Comparison of ENCODE assay signal across 9 cellular contexts in the genomic region with DNA sequence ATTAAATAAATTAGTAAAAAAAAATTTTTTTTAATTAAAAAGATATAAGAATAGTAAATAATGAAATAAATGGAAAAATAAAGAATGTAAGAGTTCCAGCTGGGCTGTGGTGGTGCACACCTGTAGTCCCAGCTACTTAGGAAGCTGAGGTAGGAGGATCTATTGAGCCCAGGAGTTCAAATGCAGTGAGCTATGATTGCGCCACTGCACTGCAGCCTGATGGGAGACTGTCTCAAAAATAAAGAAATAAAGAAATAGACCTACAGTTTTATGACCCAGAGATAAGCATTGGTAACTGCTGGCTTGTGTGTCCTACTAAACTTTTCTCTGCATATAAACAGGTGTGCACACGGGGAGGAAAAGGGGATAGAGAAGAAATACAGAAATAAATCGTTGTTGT. TPM values are rescaled to one million over a fixed set of nuclear protein-coding genes. Genes with fewer than 3 reads are reported as not detected.
A peak's percentile ranks its signal among the peaks of the same experiment; 100 is the strongest.
DNase-seq lines count a peak whose midpoint lies in the region; FAIRE-seq and TF ChIP-seq lines count a peak whose summit lies in the region.
"Had no signal": no experiment of that assay in that cellular context is flagged by ENCODE, and none has a peak within 500 bp of the region (broad histone marks: within the 10 kb centered on the region; RNA-seq: fewer than 3 reads in every experiment).

No MANE protein-coding gene starts in this region.

- no TSS peak for BruUV-seq in endothelial cell of umbilical vein (replicated peaks; lab: Mats Ljungman, UMichigan)

- dilution Hi-C loops in endothelial cell of umbilical vein (cut with MboI; ENCODE audit: extremely low pct_ligation_motif_present, low sequenced_read_pairs) = no loop called here

- no peak overlapping the region for H2AFZ ChIP-seq in endothelial cell of umbilical vein (ENCODE audit: low read depth, low read length)

- WGBS in prostate gland = 52% methylated on average over 3 of the region's 3 CpGs

- H3K27me3 ChIP-seq in GM06990 (replicated peaks; ENCODE audit: control insufficient read depth, insufficient read depth, low read length) (no peaks in the 10 kb centered on the region), endothelial cell of umbilical vein (ENCODE audit: control insufficient read depth in 2 of 2, insufficient read depth in 2 of 2, low read length in 2 of 2) (peaks cover 0 to 2% of the 10 kb centered on the region in 2 experiments), prostate gland (replicated peaks; ENCODE audit: insufficient read depth) (no peaks in the 10 kb centered on the region)

- H3K4me2 ChIP-seq in endothelial cell of umbilical vein (ENCODE audit: insufficient read depth, low read length) = peak overlapping the region; percentile 21

- H3K9me1 ChIP-seq in endothelial cell of umbilical vein (replicated peaks; ENCODE audit: control insufficient read depth, extremely low read depth, insufficient read depth, low read length) = no peaks in the 10 kb centered on the region

- H3K9me3 ChIP-seq in endothelial cell of umbilical vein (replicated peaks; ENCODE audit: control insufficient read depth, insufficient read depth, low read length) (no peaks in the 10 kb centered on the region), prostate gland (no peaks in the 10 kb centered on the region)

- CTCF ChIA-PET in endothelial cell of umbilical vein (lab: Charles Lee) = interaction anchor here (0.7 to 3.7 kb wide), 33 partner anchors 9 to 466 kb away, joined by 3 to 69 read pairs (median 4); partner anchors contain the start of genes CA7, CMTM2 and NAE1

- H3K4me1 ChIP-seq in endothelial cell of umbilical vein (ENCODE audit: control insufficient read depth, extremely low read depth, insufficient read depth, low read length) (peaks cover 12% of the 10 kb centered on the region), prostate gland (replicated peaks) (no peaks in the 10 kb centered on the region)

- H4K20me1 ChIP-seq in endothelial cell of umbilical vein (replicated peaks; ENCODE audit: control insufficient read depth, extremely low read depth, insufficient read depth, low read length) = no peaks in the 10 kb centered on the region

- intact Hi-C loops in endothelial cell of umbilical vein (cut with micrococcal nuclease) (no loop called here), prostate gland (cut with DNase I) (loop anchor here (2.0 to 5.0 kb wide), 2 partner anchors 40 to 144 kb away; partner anchors contain the start of gene NAE1)

- H3K9ac ChIP-seq in endothelial cell of umbilical vein (replicated peaks; ENCODE audit: extremely low read depth, insufficient read depth, low read length) = no peak overlapping the region

- TF ChIP-seq CTCF in GM06990 (IDR thresholded peaks at IDR 0.05; ENCODE audit: insufficient read depth, low read length, poor library complexity, severe bottlenecking) (no peak), endothelial cell of umbilical vein (IDR thresholded peaks at IDR 0.05; ENCODE audit: extremely low read depth in 1 of 2, insufficient read depth in 1 of 2, low read depth in 1 of 2, low read length in 2 of 2) (no peak), prostate gland (IDR thresholded peaks at IDR 0.05) (no peak)

- H3K27ac ChIP-seq in endothelial cell of umbilical vein (ENCODE audit: insufficient read depth, low read depth, low read length) = no peak overlapping the region
- peak overlapping the region in 1 of 2 donors; percentile 33 for H3K27ac ChIP-seq in prostate gland

- POLR2A ChIA-PET in endothelial cell of umbilical vein (lab: Charles Lee) = interaction anchor here (0.7 to 1.2 kb wide), 2 partner anchors 42 to 62 kb away, joined by 3 to 6 read pairs; partner anchors contain the start of genes CIAO2B and NAE1

- no peaks in the 10 kb centered on the region for H3K79me2 ChIP-seq in endothelial cell of umbilical vein (ENCODE audit: control insufficient read depth, insufficient read depth, low read length)

- H3K36me3 ChIP-seq in GM06990 (ENCODE audit: control insufficient read depth, insufficient read depth, low read length) (no peaks in the 10 kb centered on the region), endothelial cell of umbilical vein (ENCODE audit: control insufficient read depth in 2 of 2, extremely low read depth in 1 of 2, insufficient read depth in 2 of 2, low read length in 2 of 2) (no peaks in the 10 kb centered on the region), prostate gland (no peaks in the 10 kb centered on the region)

- peak overlapping the region; percentile 6; the same call in 1 of the 2 replicates for H3K4me3 ChIP-seq in GM06990 (replicated peaks; ENCODE audit: low read depth, low read length)
- H3K4me3 ChIP-seq in endothelial cell of umbilical vein (replicated peaks in 1 of 3; ENCODE audit: insufficient read depth in 1 of 3, low read depth in 1 of 3, low read length in 3 of 3) = no peak overlapping the region
- peak overlapping the region; percentile 20 to 22 for H3K4me3 ChIP-seq in prostate gland

- DNase-seq in GM06990 (ENCODE audit: extremely low read depth, insufficient read length) (no peak), OCI-M1 (lab: John Stamatoyannopoulos, UW) (peak; percentile 69), endothelial cell of umbilical vein (ENCODE audit: low read depth, low spot score) (no peak), prostate gland (ENCODE audit: low spot score) (no peak), NCI-H2227 treated with DMSO at 0.1 percent for 48 hours (lab: John Stamatoyannopoulos, UW) (no peak), DMS114 treated with DMSO at 0.1 percent for 48 hours (lab: John Stamatoyannopoulos, UW; ENCODE audit: unreplicated experiment) (no peak)
- DNase-seq in NK-92 treated with Interleukin-12 subunit alpha and Interleukin-12 subunit beta, amount 100 ng/mL, for 24 hours (lab: John Stamatoyannopoulos, UW) = no peak
- DNase-seq in activated CD4-positive, CD25-positive, alpha-beta regulatory T cell (lab: John Stamatoyannopoulos, UW) = no peak

- TF ChIP-seq POLR2A in endothelial cell of umbilical vein (IDR thresholded peaks at IDR 0.05; ENCODE audit: low read depth, low read length) = no peak
- no peak for TF ChIP-seq POLR2A in prostate gland (IDR thresholded peaks at IDR 0.05)

- no peak for FAIRE-seq in endothelial cell of umbilical vein (lab: Jason Lieb, UNC)

TF ChIP-seq in endothelial cell of umbilical vein, 7 proteins besides CTCF, POLR2A, EP300 and RAD21 (continues in another document):
- TF ChIP-seq FOS (IDR thresholded peaks at IDR 0.05; ENCODE audit: borderline replicate concordance, insufficient read depth, low read length) (no peak), POLR2AphosphoS5 (IDR thresholded peaks at IDR 0.05; ENCODE audit: insufficient read depth, low read depth, low read length) (no peak), MYC (IDR thresholded peaks at IDR 0.05; ENCODE audit: low read depth, low read length) (no peak), JUN (IDR thresholded peaks at IDR 0.05; ENCODE audit: borderline replicate concordance, insufficient read depth, insufficient read length, low read depth) (no peak)

RNA-seq across cellular contexts. Expression of gene PDP2, which starts 7.8 kb away (rescaled TPM):
- total RNA-seq in endothelial cell of umbilical vein (9.3 and 9.5 TPM in 2 replicates), prostate gland (10 to 100 TPM in 1 of 2 donors, 1 to 10 TPM in 1; 9.2 to 21.9 TPM)
- polyA plus RNA-seq in endothelial cell of umbilical vein = 4.1 and 4.4 TPM in 2 replicates
- polyA plus RNA-seq in endothelial cell of umbilical vein (2011; cell fraction: cytosol; rRNA removed) = 3.3 and 4.4 TPM in 2 replicates
- 4.3 and 4.4 TPM in 2 replicates for polyA plus RNA-seq in endothelial cell of umbilical vein (2011; cell fraction: nucleus; rRNA removed)
- 4.8 TPM in 2 replicates for polyA plus RNA-seq in endothelial cell of umbilical vein (2012)
- polyA minus RNA-seq in endothelial cell of umbilical vein = 18.1 and 34.6 TPM in 2 replicates
- 7.5 TPM for polyA minus RNA-seq in endothelial cell of umbilical vein (2011; cell fraction: cytosol; rRNA and poly(A)+ RNA removed)
- polyA minus RNA-seq in endothelial cell of umbilical vein (2011; cell fraction: nucleus; rRNA and poly(A)+ RNA removed) = 4.3 and 8.0 TPM in 2 replicates

RNA-seq across cellular contexts. Expression of gene CA7, which starts 28.3 kb away (rescaled TPM):
- total RNA-seq in endothelial cell of umbilical vein (not detected in 2 replicates), prostate gland (1 to 10 TPM in 1 of 2 donors, not detected in 1; 1.9 TPM)
- polyA plus RNA-seq in endothelial cell of umbilical vein = not detected in 2 replicates
- not detected in 2 replicates for polyA plus RNA-seq in endothelial cell of umbilical vein (2011; cell fraction: cytosol; rRNA removed)
- polyA plus RNA-seq in endothelial cell of umbilical vein (2011; cell fraction: nucleus; rRNA removed) = not detected in 2 replicates
- polyA plus RNA-seq in endothelial cell of umbilical vein (2012) = not detected in 2 replicates
- not detected in 2 replicates for polyA minus RNA-seq in endothelial cell of umbilical vein
- not detected for polyA minus RNA-seq in endothelial cell of umbilical vein (2011; cell fraction: cytosol; rRNA and poly(A)+ RNA removed)
- not detected in 2 replicates for polyA minus RNA-seq in endothelial cell of umbilical vein (2011; cell fraction: nucleus; rRNA and poly(A)+ RNA removed)
- total RNA-seq: dermis blood vessel endothelial cell had no signal

RNA-seq across cellular contexts. Expression of gene NAE1, which starts 41.7 kb away (rescaled TPM):
- 64.3 and 67.6 TPM in 2 replicates for total RNA-seq in endothelial cell of umbilical vein
- polyA plus RNA-seq in endothelial cell of umbilical vein = 18.2 and 23.6 TPM in 2 replicates
- 36.7 and 37.3 TPM in 2 replicates for polyA plus RNA-seq in endothelial cell of umbilical vein (2011; cell fraction: cytosol; rRNA removed)
- 49.1 and 74.3 TPM in 2 replicates for polyA plus RNA-seq in endothelial cell of umbilical vein (2011; cell fraction: nucleus; rRNA removed)
- polyA plus RNA-seq in endothelial cell of umbilical vein (2012) = 65.1 and 77.9 TPM in 2 replicates
- polyA minus RNA-seq in endothelial cell of umbilical vein = 14.4 and 19.3 TPM in 2 replicates
- 43.0 TPM for polyA minus RNA-seq in endothelial cell of umbilical vein (2011; cell fraction: cytosol; rRNA and poly(A)+ RNA removed)
- 23.0 and 33.2 TPM in 2 replicates for polyA minus RNA-seq in endothelial cell of umbilical vein (2011; cell fraction: nucleus; rRNA and poly(A)+ RNA removed)
- total RNA-seq in prostate gland = 10 to 100 TPM; 39.6 to 58.2 TPM

RNA-seq across cellular contexts. Expression of gene CDH16, which starts 46.2 kb away (rescaled TPM):
- total RNA-seq in endothelial cell of umbilical vein = not detected in 2 replicates
- not detected in 2 replicates for polyA plus RNA-seq in endothelial cell of umbilical vein
- polyA plus RNA-seq in endothelial cell of umbilical vein (2011; cell fraction: cytosol; rRNA removed) = not detected in 2 replicates
- polyA plus RNA-seq in endothelial cell of umbilical vein (2011; cell fraction: nucleus; rRNA removed) = not detected in 2 replicates
- polyA plus RNA-seq in endothelial cell of umbilical vein (2012) = not detected in 2 replicates
- not detected in 2 replicates for polyA minus RNA-seq in endothelial cell of umbilical vein
- polyA minus RNA-seq in endothelial cell of umbilical vein (2011; cell fraction: cytosol; rRNA and poly(A)+ RNA removed) = not detected
- not detected in 2 replicates for polyA minus RNA-seq in endothelial cell of umbilical vein (2011; cell fraction: nucleus; rRNA and poly(A)+ RNA removed)
- total RNA-seq in prostate gland = not detected

RNA-seq across cellular contexts. Expression of gene RRAD, which starts 52.8 kb away (rescaled TPM):
- 0.22 and 0.46 TPM in 2 replicates for total RNA-seq in endothelial cell of umbilical vein
- 0.48 and 0.60 TPM in 2 replicates for polyA plus RNA-seq in endothelial cell of umbilical vein
- polyA plus RNA-seq in endothelial cell of umbilical vein (2011; cell fraction: cytosol; rRNA removed) = 0.17 and 0.25 TPM in 2 replicates
- polyA plus RNA-seq in endothelial cell of umbilical vein (2011; cell fraction: nucleus; rRNA removed) = 0.75 and 0.88 TPM in 2 replicates
- 0.27 and 0.38 TPM in 2 replicates for polyA plus RNA-seq in endothelial cell of umbilical vein (2012)
- polyA minus RNA-seq in endothelial cell of umbilical vein = 0.17 and 0.40 TPM in 2 replicates
- polyA minus RNA-seq in endothelial cell of umbilical vein (2011; cell fraction: cytosol; rRNA and poly(A)+ RNA removed) = not detected
- polyA minus RNA-seq in endothelial cell of umbilical vein (2011; cell fraction: nucleus; rRNA and poly(A)+ RNA removed) = not detected in 2 replicates
- 10 to 100 TPM; 17.0 to 37.0 TPM for total RNA-seq in prostate gland

Comparison
In these comparisons a context has a peak if more than half of its experiments do, and no peak if none do; other contexts are left out.
1. H3K4me3 ChIP-seq: peak in GM06990 (single experiment) and prostate gland (2 of 2); none in endothelial cell of umbilical vein (0 of 3).